Comparison of ENCODE assay signal across 24 cellular contexts in genomic region chr12:15811192-15812127, GRCh38.
"Had no signal": no experiment of that assay in that cellular context is flagged by ENCODE, and none has a peak within 500 bp of the region (broad histone marks: within the 10 kb centered on the region; RNA-seq: fewer than 3 reads in every experiment).

No MANE protein-coding gene starts in this region.

- FAIRE-seq: urothelium cell line had no signal

- H3K27ac ChIP-seq: brain microvascular endothelial cell, coronary artery, left lung, parathyroid adenoma had no signal

- H2AFZ ChIP-seq: parathyroid adenoma had no signal

- DNase-seq: activated CD4-positive, alpha-beta T cell treated with anti-CD3 and anti-CD28 coated beads, Interleukin-2, amount 10 ng/mL, durations not matched to agents 24 days and 14 days; activated CD4-positive, CD25-positive, alpha-beta regulatory T cell; activated CD8-positive, alpha-beta T cell treated with anti-CD3 and anti-CD28 coated beads, Interleukin-2, amount 10 ng/mL, durations not matched to agents 7 days and 5 days; activated effector memory CD4-positive, alpha-beta T cell treated with Interleukin-2 at 50 U/mL for 16 hours; activated naive CD4-positive, alpha-beta T cell treated with anti-CD3 and anti-CD28 coated beads, Interleukin-2, amount 10 ng/mL, durations not matched to agents 7 days and 5 days; activated naive CD8-positive, alpha-beta T cell treated with anti-CD3 and anti-CD28 coated beads, Interleukin-2, amount 50 U/mL, for 24 hours; activated T-cell treated with anti-CD3 and anti-CD28 coated beads, Interleukin-2, amount 50 U/mL, for 4 hours; aorta; brain microvascular endothelial cell; erythroblast; hippocampal formation; islet precursor cell; left lung; mucosa of descending colon; naive B cell; stimulated activated CD4-positive, alpha-beta T cell treated with anti-CD3 and anti-CD28 coated beads, Interleukin-12 subunit alpha, Interleukin-12 subunit beta, amount 100 ng/mL, for 4 hours; stimulated activated CD4-positive, alpha-beta T cell treated with anti-CD3 and anti-CD28 coated beads, Interleukin-1b, Interleukin-23, amount 100 ng/mL, for 48 hours; stimulated activated naive CD4-positive, alpha-beta T cell treated with Interleukin-2 at 50 U/mL for 16 hours; substantia nigra; T1000 had no signal

- H3K4me1 ChIP-seq: left lung, parathyroid adenoma had no signal

- H3K9ac ChIP-seq: parathyroid adenoma had no signal

- H3K79me2 ChIP-seq: parathyroid adenoma had no signal

- H3K36me3 ChIP-seq: brain microvascular endothelial cell, left lung, tibial nerve had no signal

- H3K4me3 ChIP-seq: coronary artery, left lung, mucosa of descending colon, tibial nerve had no signal

- H3K9me3 ChIP-seq: left lung, mucosa of descending colon, tibial nerve had no signal

- H3K27me3 ChIP-seq: brain microvascular endothelial cell, left lung, tibial nerve had no signal

- ATAC-seq: activated CD8-positive, alpha-beta T cell treated with anti-CD3 and anti-CD28 coated beads, Interleukin-2, amount 10 ng/mL, durations not matched to agents 7 days and 5 days; activated naive CD8-positive, alpha-beta T cell treated with anti-CD3 and anti-CD28 coated beads, Interleukin-2, amount 50 U/mL, for 24 hours; activated T-cell treated with anti-CD3 and anti-CD28 coated beads, Interleukin-2, amount 50 U/mL, for 4 hours; left lung; mucosa of descending colon had no signal
